In the genomic region with DNA sequence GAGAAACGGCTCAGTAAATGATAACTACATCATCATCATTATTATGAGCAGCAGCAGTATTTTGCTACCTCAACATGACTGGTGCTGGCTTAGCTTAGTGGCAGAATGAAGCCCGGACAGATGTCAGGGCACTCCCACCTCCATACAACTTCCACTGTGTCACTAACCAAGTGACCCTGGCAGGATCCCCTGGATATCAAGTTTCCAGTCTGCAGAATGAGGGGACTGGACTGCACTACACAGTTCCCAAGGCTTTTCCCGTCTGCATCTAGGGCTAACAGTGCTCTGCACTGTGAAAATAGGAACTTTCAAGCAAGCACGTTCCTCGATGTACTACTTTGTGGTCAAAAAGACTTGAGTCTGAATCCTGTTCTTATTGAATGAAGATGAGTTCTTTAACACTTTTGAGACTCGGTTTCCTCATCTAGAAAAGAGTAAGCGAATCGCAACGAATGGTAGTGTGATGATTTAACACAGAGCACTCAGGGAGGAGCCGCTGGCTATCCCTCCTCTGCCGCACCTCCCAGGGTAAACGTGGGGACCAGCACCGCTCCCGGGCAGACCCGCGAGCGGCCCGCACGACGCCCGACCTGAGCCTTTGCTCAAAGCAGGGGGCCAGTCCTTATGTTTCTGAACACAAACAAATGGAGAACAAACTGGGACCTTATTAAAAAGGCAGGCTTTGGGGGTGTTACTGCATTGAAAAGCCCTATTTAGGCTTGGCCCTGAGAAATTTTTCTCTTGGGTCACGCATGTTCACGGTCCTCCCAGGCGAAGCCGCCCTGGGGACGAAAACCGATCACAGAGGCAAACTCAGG, we compare ENCODE assay signal across 8 cellular contexts. TPM values are rescaled to one million over a fixed set of nuclear protein-coding genes. Genes with fewer than 3 reads are reported as not detected.
DNase-seq lines count a peak whose midpoint lies in the region; ATAC-seq lines count a peak whose summit lies in the region.

No MANE protein-coding gene starts in this region.

- H3K36me3 ChIP-seq in esophagus (ENCODE audit: control insufficient read depth in 2 of 2, insufficient read depth in 2 of 2, low read length in 1 of 2): no peaks in the 10 kb centered on the region
- no peaks in the 10 kb centered on the region for H3K36me3 ChIP-seq in neuron (ENCODE audit: insufficient read depth, low read length)

- peaks cover 5 to 14% of the 10 kb centered on the region in 2 donors for H3K4me1 ChIP-seq in esophagus (ENCODE audit: control insufficient read depth in 2 of 2, insufficient read depth in 2 of 2, low read length in 1 of 2)
- H3K4me1 ChIP-seq in neuron (ENCODE audit: insufficient read depth, low read length): peaks cover 11% of the 10 kb centered on the region

- H3K27ac ChIP-seq in esophagus (ENCODE audit: low read depth in 2 of 2, low read length in 1 of 2): no peak overlapping the region

- H3K27me3 ChIP-seq in esophagus (ENCODE audit: control insufficient read depth in 1 of 2, insufficient read depth in 2 of 2, low read length in 2 of 2): no peaks in the 10 kb centered on the region
- no peaks in the 10 kb centered on the region for H3K27me3 ChIP-seq in neuron (ENCODE audit: insufficient read depth, low read length)

- 19 to 20% methylated on average over 27 of the region's 27 CpGs for WGBS in esophagus, 2 donors

- peak; percentile 49 for DNase-seq in NCI-H748 (lab: John Stamatoyannopoulos, UW; ENCODE audit: unreplicated experiment)
- DNase-seq in NCI-H748 treated with DMSO at 0.1 percent for 48 hours (lab: John Stamatoyannopoulos, UW): no peak
- DNase-seq in SK-N-DZ (ENCODE audit: low spot score): peak; percentile 34
- DNase-seq in islet precursor cell: no peak

- ATAC-seq in GM18502 (IDR thresholded peaks at IDR 0.05; ENCODE audit: poor library complexity, unreplicated experiment) (no peak), GM18909 (IDR thresholded peaks at IDR 0.05; ENCODE audit: poor library complexity, unreplicated experiment) (no peak)

- peak overlapping the region; percentile 97 for H2AFZ ChIP-seq in neuron (ENCODE audit: low read depth, low read length)

- H3K9me3 ChIP-seq in esophagus (ENCODE audit: control insufficient read depth in 2 of 2, insufficient read depth in 1 of 2, low read depth in 1 of 2, low read length in 1 of 2) (no peaks in the 10 kb centered on the region), neuron (ENCODE audit: low read length) (no peaks in the 10 kb centered on the region)

- H3K4me3 ChIP-seq in esophagus (ENCODE audit: low read depth in 1 of 2, low read length in 2 of 2): peak overlapping the region; percentile 70 to 84
- H3K4me3 ChIP-seq in neuron (ENCODE audit: low read length): peak overlapping the region; percentile 63

RNA-seq across cellular contexts. Expression of gene CLTCL1, which starts 0.9 kb away (rescaled TPM):
- 5.1 and 6.9 TPM in 2 replicates for polyA plus RNA-seq in SK-N-DZ (2014; cell fraction: cytosol; rRNA removed)
- polyA plus RNA-seq in SK-N-DZ (2014; cell fraction: nucleus; rRNA removed): 7.9 and 14.3 TPM in 2 replicates
- polyA plus RNA-seq in esophagus: 1 to 10 TPM; 2.8 to 4.0 TPM

Comparison
In these comparisons a context has a peak if more than half of its experiments do, and no peak if none do; other contexts are left out.
1. DNase-seq: peak in NCI-H748 (single experiment) and SK-N-DZ (single experiment); none in NCI-H748 treated with DMSO at 0.1 percent for 48 hours (single experiment) and islet precursor cell (single experiment).